Comparison of ENCODE assay signal across 1 cellular context in genomic region chr2:190376083-190376482, GRCh38.
TF ChIP-seq lines count a peak whose summit lies in the region.

No MANE protein-coding gene starts in this region.

TF ChIP-seq in K562, 482 proteins besides CTCF, POLR2A, EP300 and RAD21 (continued from another document):
- no peak for TF ChIP-seq ZBTB12 (CRISPR knock-in tag; IDR thresholded peaks at IDR 0.05)
TF ChIP-seq in K562: peak in this region for 4.
